In the genomic region with DNA sequence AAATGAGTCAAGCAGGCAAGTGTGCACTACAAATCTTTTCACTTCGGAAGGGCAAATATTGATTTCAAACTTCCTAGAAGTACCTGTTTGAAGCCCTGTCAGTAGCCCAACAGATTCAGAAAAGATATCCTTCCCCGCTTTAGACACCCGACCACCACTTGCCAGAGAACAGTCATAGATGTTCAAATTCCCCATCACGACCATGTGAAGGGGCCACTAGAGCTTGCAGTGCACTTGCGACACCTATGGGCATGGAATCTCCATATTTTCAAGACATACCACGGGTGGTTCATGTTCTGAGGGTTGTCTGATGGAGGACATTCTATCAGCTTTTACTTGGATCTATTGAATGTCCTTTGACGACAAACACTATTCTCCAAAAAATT, we compare ENCODE assay signal across 1 cellular context.
TF ChIP-seq lines count a peak whose summit lies in the region.

No MANE protein-coding gene starts in this region.

TF ChIP-seq in GM12878, 131 proteins besides CTCF, POLR2A, EP300 and RAD21:
- no peak for TF ChIP-seq SREBF2 (IDR thresholded peaks at IDR 0.05; ENCODE audit: low read length)
- TF ChIP-seq CHD4 (IDR thresholded peaks at IDR 0.05): no peak
